ENCODE assay signal across 8 cellular contexts in the genomic region with DNA sequence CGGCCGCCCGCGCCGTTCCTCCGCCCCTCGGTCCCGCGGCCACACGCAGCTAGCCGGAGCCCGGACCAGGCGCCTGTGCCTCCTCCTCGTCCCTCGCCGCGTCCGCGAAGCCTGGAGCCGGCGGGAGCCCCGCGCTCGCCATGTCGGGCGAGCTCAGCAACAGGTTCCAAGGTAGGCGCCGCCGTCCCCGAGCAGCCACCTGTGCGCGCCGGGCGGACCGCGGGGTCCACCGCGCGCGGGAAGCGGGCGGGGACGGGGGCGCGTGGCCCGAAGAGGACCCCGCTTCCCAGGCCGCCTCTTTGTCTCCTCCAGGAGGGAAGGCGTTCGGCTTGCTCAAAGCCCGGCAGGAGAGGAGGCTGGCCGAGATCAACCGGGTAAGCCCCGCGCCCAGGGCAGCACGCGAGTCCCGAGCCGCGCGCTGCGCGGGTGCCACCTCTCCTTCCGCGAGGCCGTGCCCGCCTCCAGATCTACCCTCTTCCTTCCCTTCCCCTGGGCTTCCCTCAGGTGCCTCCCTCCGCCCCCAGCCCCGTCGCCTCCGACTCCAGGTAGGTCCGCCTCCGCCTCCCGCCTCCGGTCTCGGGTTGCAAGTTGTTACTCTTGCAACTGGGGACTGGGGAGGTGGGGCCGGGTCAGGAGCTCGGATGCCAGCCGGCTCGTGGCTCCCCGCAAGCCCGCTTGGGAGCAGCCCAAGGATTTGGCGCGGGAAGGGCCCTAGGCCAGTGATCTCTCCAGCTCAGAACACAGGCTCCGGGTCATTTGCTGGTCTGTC. TPM values are rescaled to one million over a fixed set of nuclear protein-coding genes. Genes with fewer than 3 reads are reported as not detected.
DNase-seq lines count a peak whose midpoint lies in the region; ATAC-seq and TF ChIP-seq lines count a peak whose summit lies in the region.

A gene (plus strand): TSS at position 42 of the 769 bp plus-strand sequence. CDS start 99 bp downstream, at position 141.

- no peak within 1 kb of the TSS for H2BK5ac ChIP-seq in H9 (ENCODE audit: insufficient read length, low read length)

- H2BK12ac ChIP-seq in H9 (ENCODE audit: insufficient read length, low read depth, low read length): no peak within 1 kb of the TSS

- H3K56ac ChIP-seq in H9 (ENCODE audit: insufficient read length, low read depth, low read length): no peak within 1 kb of the TSS

- H3K18ac ChIP-seq in H9 (ENCODE audit: insufficient read length, low read depth, low read length): peak within 1 kb of the TSS; percentile 66

- peak within 1 kb of the TSS; percentile 85 to 95 (median 90); a peak in 6 of 7 replicates for H3K27ac Mint-ChIP-seq in H9

- no peak within 1 kb of the TSS for H4K8ac ChIP-seq in H9 (replicated peaks; ENCODE audit: insufficient read length, low read depth, low read length)

- H3K79me1 ChIP-seq in H9 (ENCODE audit: insufficient read depth, low read depth, low read length, poor library complexity, severe bottlenecking): no peaks in the 10 kb centered on the region

- no peak within 1 kb of the TSS for H3T11ph ChIP-seq in H9 (ENCODE audit: low read length)

- peak within 1 kb of the TSS; percentile 54 for H3K4me2 ChIP-seq in H9 (ENCODE audit: insufficient read depth, insufficient read length, low read length)

- H3K23ac ChIP-seq in H9 (ENCODE audit: insufficient read length, low read depth, low read length): no peak within 1 kb of the TSS

- peaks cover 23% of the 10 kb centered on the region for H3K27me3 Mint-ChIP-seq in H9 (ENCODE audit: low read depth)

- H2AK5ac ChIP-seq in H9 (ENCODE audit: insufficient read length, low read length): no peak within 1 kb of the TSS

- no peak for TF ChIP-seq CTCF in H9 (conservative IDR thresholded peaks at IDR 0.05)

- no peak within 1 kb of the TSS for H2BK15ac ChIP-seq in H9 (ENCODE audit: low read depth, low read length)

- H2BK20ac ChIP-seq in H9 (ENCODE audit: low read depth, low read length, poor library complexity, severe bottlenecking): no peak within 1 kb of the TSS

- DNase-seq in H9 (peak; percentile 94), NCI-H748 treated with DMSO at 0.1 percent for 48 hours (lab: John Stamatoyannopoulos, UW) (peak; percentile 37), T47D (ENCODE audit: low read depth in 1 of 2, low spot score in 1 of 2) (peak; percentile 89 to 91), kidney tubule cell (ENCODE audit: low spot score) (peak; percentile 64)
- peak; percentile 24 to 77 for DNase-seq in stimulated activated CD4-positive, alpha-beta T cell treated with anti-CD3 and anti-CD28 coated beads, Interleukin-4, amount 100 ng/mL, for 4 hours

- H3K4me3 Mint-ChIP-seq in H9: peak within 1 kb of the TSS; percentile 82

- peak within 1 kb of the TSS; percentile 90; the same call in 1 of the 2 replicates for H3K14ac ChIP-seq in H9 (ENCODE audit: insufficient read depth, low read length)

- H3K36me3 Mint-ChIP-seq in H9 (ENCODE audit: insufficient read depth in 1 of 3, low read depth in 3 of 3): peaks cover 9 to 28% (median 22%) of the 10 kb centered on the region in 3 experiments; a peak in 6 of 7 replicates

- H3K4ac ChIP-seq in H9 (ENCODE audit: low read depth, low read length): no peak within 1 kb of the TSS

- no peak within 1 kb of the TSS for H2AFZ ChIP-seq in H9 (ENCODE audit: low read length)

- no peak within 1 kb of the TSS for H4K91ac ChIP-seq in H9 (ENCODE audit: insufficient read length, low read depth, low read length)

- peaks cover 14% of the 10 kb centered on the region; the same call in 1 of the 2 replicates for H3K4me1 ChIP-seq in H9 (ENCODE audit: insufficient read depth, low read length)

- no peaks in the 10 kb centered on the region; a peak in 1 of 5 replicates for H3K9me3 Mint-ChIP-seq in H9

- peak within 1 kb of the TSS; percentile 78 for H3K9ac ChIP-seq in H9 (ENCODE audit: extremely low read depth, insufficient read length, low read length)

- ATAC-seq in HG02938 (IDR thresholded peaks at IDR 0.05; ENCODE audit: unreplicated experiment): no peak
- no peak for ATAC-seq in GM21390 (IDR thresholded peaks at IDR 0.05; ENCODE audit: unreplicated experiment)
- no peak for ATAC-seq in HG02588 (IDR thresholded peaks at IDR 0.05; ENCODE audit: unreplicated experiment)

- no CpG with 5 or more reads among the region's 85 CpGs for WGBS in H9 (ENCODE audit: extremely low coverage, insufficient read length, low lambda C conversion rate)

- no peak within 1 kb of the TSS for H4K5ac ChIP-seq in H9 (ENCODE audit: insufficient read length, low read depth, low read length)

- H3K27ac ChIP-seq in H9 (ENCODE audit: insufficient read length, low read depth, low read length): no peak within 1 kb of the TSS

- H3K9me3 ChIP-seq in H9 (ENCODE audit: control insufficient read depth, low read depth, low read length): no peaks in the 10 kb centered on the region

- peaks cover 41 to 48% of the 10 kb centered on the region in 2 experiments for H3K4me1 Mint-ChIP-seq in H9

- no peak within 1 kb of the TSS for H2BK120ac ChIP-seq in H9 (ENCODE audit: low read depth, low read length, poor library complexity, severe bottlenecking)

- H3K79me2 ChIP-seq in H9 (ENCODE audit: insufficient read depth, low read length): no peaks in the 10 kb centered on the region; the same call in 1 of the 2 replicates

- no peaks in the 10 kb centered on the region for H3K27me3 ChIP-seq in H9 (ENCODE audit: insufficient read depth, low read length)

- in situ Hi-C loops in T47D (cut with HindIII; ENCODE audit: low pct_unique_long_range_greater_than_20kb, low sequenced_read_pairs): no loop called here

- H3K23me2 ChIP-seq in H9 (ENCODE audit: insufficient read length, low read depth, low read length, poor library complexity, severe bottlenecking): peaks cover 3% of the 10 kb centered on the region

- no peaks in the 10 kb centered on the region for H4K20me1 ChIP-seq in H9 (ENCODE audit: control insufficient read depth, insufficient read depth, insufficient read length)

RNA-seq across cellular contexts. Expression of the gene that starts here (rescaled TPM):
- 122 and 126 TPM in 2 replicates for total RNA-seq in H9 (2021)

Comparison
In these comparisons a context has a peak if more than half of its experiments do, and no peak if none do; other contexts are left out.
1. DNase-seq: peak in every context shown above with its lines; median percentile 94 in H9; 90 in T47D; 64 in kidney tubule cell; 50 in stimulated activated CD4-positive, alpha-beta T cell treated with anti-CD3 and anti-CD28 coated beads, Interleukin-4, amount 100 ng/mL, for 4 hours; 37 in NCI-H748 treated with DMSO at 0.1 percent for 48 hours.